In genomic region chr10:118342638-118343020, GRCh38 we compare ENCODE assay signal across 8 cellular contexts. TPM values are rescaled to one million over a fixed set of nuclear protein-coding genes. Genes with fewer than 3 reads are reported as not detected.
A peak's percentile ranks its signal among the peaks of the same experiment; 100 is the strongest.
DNase-seq lines count a peak whose midpoint lies in the region; ATAC-seq and TF ChIP-seq lines count a peak whose summit lies in the region.

No MANE protein-coding gene starts in this region.

- no peak for ATAC-seq in heart left ventricle
- ATAC-seq in Right ventricle myocardium superior (ENCODE audit: poor library complexity), result no peak
- no peak for ATAC-seq in natural killer cell treated with Interleukin-12 subunit alpha and Interleukin-12 subunit beta and Interleukin-15 and Interleukin-18, amount 100 ng/mL, for 72 hours
- ATAC-seq in HG03097 (IDR thresholded peaks at IDR 0.05; ENCODE audit: low FRiP score, unreplicated experiment), result no peak

- H3K27ac Mint-ChIP-seq in dendritic cell treated with granulocyte-macrophage colony-stimulating factor and Interleukin-4, amounts not matched to agents 40 ng/mL and 50 ng/mL, for 4 days, result peak overlapping the region; percentile 88
- H3K27ac Mint-ChIP-seq in natural killer cell treated with Interleukin-12 subunit alpha and Interleukin-12 subunit beta and Interleukin-15 and Interleukin-18, amount 100 ng/mL, for 72 hours, result peak overlapping the region; percentile 65 to 82

- no peaks in the 10 kb centered on the region for H3K9me3 Mint-ChIP-seq in dendritic cell treated with granulocyte-macrophage colony-stimulating factor and Interleukin-4, amounts not matched to agents 40 ng/mL and 50 ng/mL, for 4 days
- H3K9me3 Mint-ChIP-seq in natural killer cell treated with Interleukin-12 subunit alpha and Interleukin-12 subunit beta and Interleukin-15 and Interleukin-18, amount 100 ng/mL, for 72 hours, result no peaks in the 10 kb centered on the region

- no peak for TF ChIP-seq CTCF in heart left ventricle (IDR thresholded peaks at IDR 0.05)
- TF ChIP-seq CTCF in LNCaP clone FGC (IDR thresholded peaks at IDR 0.05; ENCODE audit: control insufficient read depth, extremely low read depth, insufficient read depth), result no peak

- intact Hi-C loops in heart left ventricle (cut with DNase I), result loop anchor here in 1 of 10 donors (10.0 kb wide), 1 partner anchor 82 kb away; no protein-coding TSS in a partner anchor
- intact Hi-C loops in Right ventricle myocardium superior (cut with DNase I), result no loop called here
- intact Hi-C loops in dendritic cell treated with granulocyte-macrophage colony-stimulating factor and Interleukin-4, amounts not matched to agents 40 ng/mL and 50 ng/mL, for 4 days (cut with micrococcal nuclease), result loop anchor here (5.0 kb wide), 1 partner anchor 295 kb away; the partner anchor contains the start of gene RAB11FIP2

- DNase-seq in heart left ventricle, result no peak
- DNase-seq in Right ventricle myocardium superior, result no peak
- no peak for DNase-seq in LNCaP clone FGC (ENCODE audit: low read depth)
- DNase-seq in natural killer cell treated with Interleukin-12 subunit alpha and Interleukin-12 subunit beta and Interleukin-15 and Interleukin-18, amount 100 ng/mL, for 72 hours (ENCODE audit: low spot score), result no peak
- no peak for DNase-seq in NCI-H2029 (lab: John Stamatoyannopoulos, UW)
- no peak for DNase-seq in midbrain (lab: John Stamatoyannopoulos, UW)

- TF ChIP-seq POLR2A in heart left ventricle (IDR thresholded peaks at IDR 0.05), result no peak

- peaks cover 19% of the 10 kb centered on the region for H3K4me1 Mint-ChIP-seq in dendritic cell treated with granulocyte-macrophage colony-stimulating factor and Interleukin-4, amounts not matched to agents 40 ng/mL and 50 ng/mL, for 4 days (ENCODE audit: low read depth)
- peaks cover 22 to 45% of the 10 kb centered on the region in 2 donors for H3K4me1 Mint-ChIP-seq in natural killer cell treated with Interleukin-12 subunit alpha and Interleukin-12 subunit beta and Interleukin-15 and Interleukin-18, amount 100 ng/mL, for 72 hours (ENCODE audit: low read depth in 2 of 2)

- H3K4me1 ChIP-seq in heart left ventricle, result peaks cover 0 to 44% (median 34%) of the 10 kb centered on the region in 12 donors

- WGBS in heart left ventricle, 4 donors, result 43 to 48% (median 46%) methylated on average over 7 of the region's 7 CpGs

- H3K4me3 Mint-ChIP-seq in dendritic cell treated with granulocyte-macrophage colony-stimulating factor and Interleukin-4, amounts not matched to agents 40 ng/mL and 50 ng/mL, for 4 days, result peak overlapping the region; percentile 89
- peak overlapping the region; percentile 88 for H3K4me3 Mint-ChIP-seq in natural killer cell treated with Interleukin-12 subunit alpha and Interleukin-12 subunit beta and Interleukin-15 and Interleukin-18, amount 100 ng/mL, for 72 hours

- H3K36me3 Mint-ChIP-seq in dendritic cell treated with granulocyte-macrophage colony-stimulating factor and Interleukin-4, amounts not matched to agents 40 ng/mL and 50 ng/mL, for 4 days (ENCODE audit: low read depth), result peaks cover 9% of the 10 kb centered on the region
- no peaks in the 10 kb centered on the region for H3K36me3 Mint-ChIP-seq in natural killer cell treated with Interleukin-12 subunit alpha and Interleukin-12 subunit beta and Interleukin-15 and Interleukin-18, amount 100 ng/mL, for 72 hours

- H3K27me3 Mint-ChIP-seq in dendritic cell treated with granulocyte-macrophage colony-stimulating factor and Interleukin-4, amounts not matched to agents 40 ng/mL and 50 ng/mL, for 4 days, result peaks cover 9% of the 10 kb centered on the region
- H3K27me3 Mint-ChIP-seq in natural killer cell treated with Interleukin-12 subunit alpha and Interleukin-12 subunit beta and Interleukin-15 and Interleukin-18, amount 100 ng/mL, for 72 hours, result peaks cover 7 to 14% of the 10 kb centered on the region in 2 donors

- H3K36me3 ChIP-seq in heart left ventricle, result peaks cover 0 to 8% (median 0%) of the 10 kb centered on the region in 9 donors

- peak overlapping the region in 10 of 12 donors; percentile 55 to 90 (median 82) for H3K27ac ChIP-seq in heart left ventricle

- no peaks in the 10 kb centered on the region for H3K9me3 ChIP-seq in heart left ventricle

- H3K4me3 ChIP-seq in heart left ventricle (peak overlapping the region; percentile 70 to 98 (median 84)), LNCaP clone FGC (ENCODE audit: low read depth, low read length) (peak overlapping the region; percentile 77)

- no peaks in the 10 kb centered on the region for H3K27me3 ChIP-seq in heart left ventricle

RNA-seq across cellular contexts. Expression of gene FAM204A, which starts 0.5 kb away (rescaled TPM):
- 10 to 100 TPM; 41.0 to 75.1 (median 58.3) TPM for total RNA-seq in heart left ventricle
- 10 to 100 TPM; 21.8 to 55.9 TPM for polyA plus RNA-seq in heart left ventricle
- total RNA-seq in Right ventricle myocardium superior, result 58.8 TPM
- 10 to 100 TPM; 63.3 to 64.5 TPM for total RNA-seq in natural killer cell treated with Interleukin-12 subunit alpha and Interleukin-12 subunit beta and Interleukin-15 and Interleukin-18, amount 100 ng/mL, for 72 hours
